Comparison of ENCODE assay signal across 30 cellular contexts in the genomic region with DNA sequence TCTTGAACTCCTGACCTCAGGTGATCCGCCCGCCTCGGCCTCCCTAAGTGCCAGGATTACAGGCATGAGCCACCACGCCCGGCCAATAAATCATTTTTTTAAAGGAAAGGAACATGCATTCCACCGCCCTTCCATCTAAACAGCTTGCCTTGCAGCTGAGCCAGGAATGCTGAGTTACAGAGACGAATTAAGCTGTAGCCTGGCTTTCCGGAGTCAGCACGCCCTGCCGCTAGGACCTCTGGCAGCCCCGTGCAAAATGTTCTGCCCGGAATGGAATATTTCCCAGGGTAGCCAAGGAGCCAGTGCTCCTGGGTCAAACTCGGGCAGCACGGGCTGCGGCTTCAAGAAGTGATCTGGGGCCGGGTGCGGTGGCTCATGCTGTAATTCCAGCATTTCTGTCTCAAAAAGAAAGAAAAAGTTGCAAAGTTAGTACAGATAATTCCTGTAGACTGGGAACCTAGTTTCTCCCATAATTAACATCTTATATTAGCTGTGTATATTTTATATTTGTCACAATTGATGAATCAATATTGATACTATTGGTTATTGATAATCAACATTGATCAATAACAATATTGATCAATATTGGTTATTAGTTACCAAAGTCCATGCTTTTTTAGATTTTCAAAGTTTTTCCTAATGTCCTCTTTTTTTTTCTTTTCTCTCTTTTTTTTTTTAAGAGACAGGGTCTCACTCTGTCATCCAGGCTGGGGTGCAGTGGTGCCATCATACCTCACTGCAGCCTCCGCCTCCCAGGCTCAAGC. TPM values are rescaled to one million over a fixed set of nuclear protein-coding genes. Genes with fewer than 3 reads are reported as not detected.
DNase-seq lines count a peak whose midpoint lies in the region; ATAC-seq and TF ChIP-seq lines count a peak whose summit lies in the region.
"Had no signal": no experiment of that assay in that cellular context is flagged by ENCODE, and none has a peak within 500 bp of the region (broad histone marks: within the 10 kb centered on the region; RNA-seq: fewer than 3 reads in every experiment).

No MANE protein-coding gene starts in this region.

- H3K36me3 ChIP-seq in aorta (ENCODE audit: control insufficient read depth in 1 of 2, insufficient read depth in 2 of 2, low read length in 1 of 2) = no peaks in the 10 kb centered on the region
- no peaks in the 10 kb centered on the region for H3K36me3 ChIP-seq in CD4-positive, alpha-beta memory T cell (ENCODE audit: insufficient read depth, low read length)

- peaks cover 5% of the 10 kb centered on the region for H3K4me1 Mint-ChIP-seq in T-helper 2 cell treated with Interferon-gamma antibody and Interleukin-4, amounts not matched to agents 5 μg/mL and 100 μg/mL, for 36 hours (ENCODE audit: low read depth)
- peaks cover 0 to 6% (median 4%) of the 10 kb centered on the region in 4 donors for H3K4me1 Mint-ChIP-seq in CD4-positive, alpha-beta memory T cell
- H3K4me1 Mint-ChIP-seq in activated naive CD4-positive, alpha-beta T cell treated with anti-CD3 and anti-CD28 coated beads, Interleukin-2, amount 10 ng/mL, durations not matched to agents 7 days and 5 days = peaks cover 5% of the 10 kb centered on the region
- H3K4me1 Mint-ChIP-seq: naive B cell; stimulated activated naive B cell treated with anti-CD40 and anti-IgM and Interleukin-4, amounts not matched to agents 10 μg/mL and 1 μg/mL and 100 μg/mL, for 72 hours had no signal

- POLR2A ChIA-PET in CD4-positive, alpha-beta memory T cell (lab: Charles Lee; ENCODE audit: partially characterized antibody) = no interaction called here

- intact Hi-C loops in aorta (cut with DNase I) = no loop called here
- intact Hi-C loops in CD4-positive, alpha-beta memory T cell (cut with micrococcal nuclease) = no loop called here

- DNase-seq in NCI-H2171 treated with DMSO at 0.1 percent for 48 hours (lab: John Stamatoyannopoulos, UW) (peak; percentile 13), NCI-H2171 (lab: John Stamatoyannopoulos, UW) (no peak), cerebellar cortex (ENCODE audit: low spot score) (peak; percentile 39), omental fat pad (ENCODE audit: low spot score) (no peak), aorta (peak in 1 of 2 donors; percentile 72)
- DNase-seq in T-helper 2 cell treated with Interferon-gamma antibody and Interleukin-4, amounts not matched to agents 5 μg/mL and 100 μg/mL, for 36 hours (ENCODE audit: low spot score) = no peak
- no peak for DNase-seq in CD4-positive, alpha-beta memory T cell
- no peak for DNase-seq in activated naive CD4-positive, alpha-beta T cell treated with anti-CD3 and anti-CD28 coated beads, Interleukin-2, amount 10 ng/mL, durations not matched to agents 7 days and 5 days
- DNase-seq: activated CD4-positive, alpha-beta T cell treated with anti-CD3 and anti-CD28 coated beads, Interleukin-2, amount 10 ng/mL, durations not matched to agents 7 days and 5 days; activated naive CD4-positive, alpha-beta T cell treated with anti-CD3 and anti-CD28 coated beads for 36 hours; activated T-cell treated with anti-CD3 and anti-CD28 coated beads, Interleukin-2, amount 50 U/mL, for 48 hours; amygdala; COR-L47; DND-41; dorsolateral prefrontal cortex; H7; head of caudate nucleus; naive B cell; NCI-H187 treated with DMSO at 0.1 percent for 48 hours; NCI-H2227 treated with DMSO at 0.1 percent for 48 hours; NCI-H748 treated with DMSO at 0.1 percent for 48 hours; stimulated activated CD4-positive, alpha-beta T cell treated with anti-CD3 and anti-CD28 coated beads, Interleukin-12 subunit alpha, Interleukin-12 subunit beta, amount 100 ng/mL, for 4 hours; stimulated activated CD4-positive, alpha-beta T cell treated with anti-CD3 and anti-CD28 coated beads, Interleukin-4, amount 100 ng/mL, for 24 hours; stimulated activated naive B cell treated with anti-CD40 and anti-IgM and Interleukin-4, amounts not matched to agents 10 μg/mL and 1 μg/mL and 100 μg/mL, for 72 hours had no signal

- no peak overlapping the region for H3K4me3 Mint-ChIP-seq in T-helper 2 cell treated with Interferon-gamma antibody and Interleukin-4, amounts not matched to agents 5 μg/mL and 100 μg/mL, for 36 hours
- no peak overlapping the region for H3K4me3 Mint-ChIP-seq in CD4-positive, alpha-beta memory T cell
- no peak overlapping the region for H3K4me3 Mint-ChIP-seq in activated naive CD4-positive, alpha-beta T cell treated with anti-CD3 and anti-CD28 coated beads, Interleukin-2, amount 10 ng/mL, durations not matched to agents 7 days and 5 days
- H3K4me3 Mint-ChIP-seq: activated CD4-positive, alpha-beta T cell treated with anti-CD3 and anti-CD28 coated beads, Interleukin-2, amount 10 ng/mL, durations not matched to agents 7 days and 5 days; activated naive CD4-positive, alpha-beta T cell treated with anti-CD3 and anti-CD28 coated beads for 36 hours; central memory CD8-positive, alpha-beta T cell; stimulated activated naive B cell treated with anti-CD40 and anti-IgM and Interleukin-4, amounts not matched to agents 10 μg/mL and 1 μg/mL and 100 μg/mL, for 72 hours had no signal

- H3K27me3 ChIP-seq in aorta (ENCODE audit: control insufficient read depth in 1 of 2, insufficient read depth in 2 of 2, low read length in 1 of 2) = no peaks in the 10 kb centered on the region
- no peaks in the 10 kb centered on the region for H3K27me3 ChIP-seq in CD4-positive, alpha-beta memory T cell (ENCODE audit: insufficient read depth, low read length)
- H3K27me3 ChIP-seq: dorsolateral prefrontal cortex had no signal

- no peaks in the 10 kb centered on the region for H3K36me3 Mint-ChIP-seq in T-helper 2 cell treated with Interferon-gamma antibody and Interleukin-4, amounts not matched to agents 5 μg/mL and 100 μg/mL, for 36 hours (ENCODE audit: low read depth)
- H3K36me3 Mint-ChIP-seq in CD4-positive, alpha-beta memory T cell = no peaks in the 10 kb centered on the region
- H3K36me3 Mint-ChIP-seq in activated naive CD4-positive, alpha-beta T cell treated with anti-CD3 and anti-CD28 coated beads, Interleukin-2, amount 10 ng/mL, durations not matched to agents 7 days and 5 days = no peaks in the 10 kb centered on the region
- H3K36me3 Mint-ChIP-seq: naive B cell had no signal

- H3K27ac Mint-ChIP-seq in T-helper 2 cell treated with Interferon-gamma antibody and Interleukin-4, amounts not matched to agents 5 μg/mL and 100 μg/mL, for 36 hours = no peak overlapping the region
- H3K27ac Mint-ChIP-seq in CD4-positive, alpha-beta memory T cell = no peak overlapping the region
- H3K27ac Mint-ChIP-seq in activated naive CD4-positive, alpha-beta T cell treated with anti-CD3 and anti-CD28 coated beads, Interleukin-2, amount 10 ng/mL, durations not matched to agents 7 days and 5 days = no peak overlapping the region
- H3K27ac Mint-ChIP-seq: activated CD4-positive, alpha-beta T cell treated with anti-CD3 and anti-CD28 coated beads, Interleukin-2, amount 10 ng/mL, durations not matched to agents 7 days and 5 days; activated naive CD4-positive, alpha-beta T cell treated with anti-CD3 and anti-CD28 coated beads for 36 hours; naive B cell; stimulated activated naive B cell treated with anti-CD40 and anti-IgM and Interleukin-4, amounts not matched to agents 10 μg/mL and 1 μg/mL and 100 μg/mL, for 72 hours had no signal

- CTCF ChIA-PET in CD4-positive, alpha-beta memory T cell (lab: Charles Lee; ENCODE audit: partially characterized antibody) = no interaction called here
- CTCF ChIA-PET in activated naive CD4-positive, alpha-beta T cell treated with anti-CD3 and anti-CD28 coated beads, Interleukin-2, amount 10 ng/mL, durations not matched to agents 7 days and 5 days (lab: Charles Lee) = no interaction called here

- H3K4me3 ChIP-seq in aorta (ENCODE audit: low read length in 2 of 2) = no peak overlapping the region
- no peak overlapping the region for H3K4me3 ChIP-seq in CD4-positive, alpha-beta memory T cell (ENCODE audit: low read length in 2 of 2)
- H3K4me3 ChIP-seq: dorsolateral prefrontal cortex had no signal

- peaks cover 10% of the 10 kb centered on the region for H3K9me3 Mint-ChIP-seq in T-helper 2 cell treated with Interferon-gamma antibody and Interleukin-4, amounts not matched to agents 5 μg/mL and 100 μg/mL, for 36 hours
- H3K9me3 Mint-ChIP-seq in CD4-positive, alpha-beta memory T cell = peaks cover 0 to 7% (median 3%) of the 10 kb centered on the region in 8 donors
- peaks cover 3% of the 10 kb centered on the region for H3K9me3 Mint-ChIP-seq in activated naive CD4-positive, alpha-beta T cell treated with anti-CD3 and anti-CD28 coated beads, Interleukin-2, amount 10 ng/mL, durations not matched to agents 7 days and 5 days
- H3K9me3 Mint-ChIP-seq: activated naive CD4-positive, alpha-beta T cell treated with anti-CD3 and anti-CD28 coated beads for 36 hours; central memory CD8-positive, alpha-beta T cell had no signal

- no peaks in the 10 kb centered on the region for H3K4me1 ChIP-seq in aorta (ENCODE audit: control insufficient read depth in 1 of 2, insufficient read depth in 2 of 2, low read length in 2 of 2)
- no peaks in the 10 kb centered on the region for H3K4me1 ChIP-seq in CD4-positive, alpha-beta memory T cell (ENCODE audit: insufficient read depth, low read length)

- no peak overlapping the region for H3K27ac ChIP-seq in aorta (ENCODE audit: low read depth in 1 of 2, low read length in 2 of 2)
- H3K27ac ChIP-seq in CD4-positive, alpha-beta memory T cell (ENCODE audit: low read depth, low read length) = no peak overlapping the region
- H3K27ac ChIP-seq: 22Rv1, dorsolateral prefrontal cortex, KMS-11 had no signal

- no peak for TF ChIP-seq CTCF in omental fat pad (IDR thresholded peaks at IDR 0.05)

- no peaks in the 10 kb centered on the region for H3K9me3 ChIP-seq in aorta (ENCODE audit: control insufficient read depth, low read length)
- no peaks in the 10 kb centered on the region for H3K9me3 ChIP-seq in CD4-positive, alpha-beta memory T cell (ENCODE audit: control insufficient read depth in 1 of 2, low read length in 2 of 2)

- no peaks in the 10 kb centered on the region for H3K27me3 Mint-ChIP-seq in T-helper 2 cell treated with Interferon-gamma antibody and Interleukin-4, amounts not matched to agents 5 μg/mL and 100 μg/mL, for 36 hours (ENCODE audit: low read depth)
- H3K27me3 Mint-ChIP-seq in CD4-positive, alpha-beta memory T cell = peaks cover 3 to 5% of the 10 kb centered on the region in 2 donors
- H3K27me3 Mint-ChIP-seq in activated naive CD4-positive, alpha-beta T cell treated with anti-CD3 and anti-CD28 coated beads, Interleukin-2, amount 10 ng/mL, durations not matched to agents 7 days and 5 days = peaks cover 7% of the 10 kb centered on the region
- H3K27me3 Mint-ChIP-seq: central memory CD8-positive, alpha-beta T cell had no signal

- ATAC-seq in omental fat pad (ENCODE audit: low FRiP score) (peak; percentile 47), aorta (ENCODE audit: low FRiP score) (peak; percentile 59)
- ATAC-seq: stimulated activated naive B cell treated with anti-CD40 and anti-IgM and Interleukin-4, amounts not matched to agents 10 μg/mL and 1 μg/mL and 100 μg/mL, for 72 hours had no signal

- WGBS in aorta, 2 donors = 25 to 29% methylated on average over 18 of the region's 18 CpGs

RNA-seq across cellular contexts. Expression of gene ATCAY, which starts 19.2 kb away (rescaled TPM):
- total RNA-seq in omental fat pad = not detected
- not detected for total RNA-seq in aorta
- polyA plus RNA-seq in aorta = not detected
- total RNA-seq in CD4-positive, alpha-beta memory T cell = not detected
- polyA plus RNA-seq in CD4-positive, alpha-beta memory T cell = not detected
- total RNA-seq: activated CD4-positive, alpha-beta T cell treated with anti-CD3 and anti-CD28 coated beads, Interleukin-2, amount 10 ng/mL, durations not matched to agents 7 days and 5 days; pulmonary artery endothelial cell; T-helper 2 cell treated with Interferon-gamma antibody and Interleukin-4, amounts not matched to agents 100 ng/mL and 5 ng/mL, for 36 hours had no signal
- polyA plus RNA-seq: BJ had no signal

RNA-seq across cellular contexts. Expression of gene ZFR2, which starts 30.9 kb away (rescaled TPM):
- under 1 TPM in 1 of 4 donors, not detected in 3; 0.12 TPM for total RNA-seq in omental fat pad
- total RNA-seq in aorta = not detected
- not detected for polyA plus RNA-seq in aorta
- total RNA-seq in CD4-positive, alpha-beta memory T cell = 1 to 10 TPM; 1.2 to 3.1 TPM
- 1 to 10 TPM; 3.9 to 4.1 TPM for polyA plus RNA-seq in CD4-positive, alpha-beta memory T cell
- total RNA-seq: pulmonary artery endothelial cell had no signal

RNA-seq across cellular contexts. Expression of gene NMRK2, which starts 33.2 kb away (rescaled TPM):
- not detected for total RNA-seq in omental fat pad
- 1 to 10 TPM in 1 of 2 donors, not detected in 1; 2.4 TPM for total RNA-seq in aorta
- 1 to 10 TPM in 1 of 2 donors, under 1 TPM in 1; 0.18 to 5.5 TPM for polyA plus RNA-seq in aorta
- total RNA-seq in CD4-positive, alpha-beta memory T cell = not detected
- not detected for polyA plus RNA-seq in CD4-positive, alpha-beta memory T cell
- total RNA-seq: activated CD4-positive, alpha-beta T cell treated with anti-CD3 and anti-CD28 coated beads, Interleukin-2, amount 10 ng/mL, durations not matched to agents 7 days and 5 days; activated naive CD4-positive, alpha-beta T cell treated with anti-CD3 and anti-CD28 coated beads for 36 hours; pulmonary artery endothelial cell; T-helper 2 cell treated with Interferon-gamma antibody and Interleukin-4, amounts not matched to agents 100 ng/mL and 5 ng/mL, for 36 hours had no signal
- polyA plus RNA-seq: BJ had no signal

Comparison
In these comparisons a context has a peak if more than half of its experiments do, and no peak if none do; other contexts are left out.
1. DNase-seq: peak in NCI-H2171 treated with DMSO at 0.1 percent for 48 hours (single experiment) and cerebellar cortex (single experiment); none in NCI-H2171 (single experiment), omental fat pad (single experiment), T-helper 2 cell treated with Interferon-gamma antibody and Interleukin-4, amounts not matched to agents 5 μg/mL and 100 μg/mL, for 36 hours (single experiment), CD4-positive, alpha-beta memory T cell (0 of 5) and activated naive CD4-positive, alpha-beta T cell treated with anti-CD3 and anti-CD28 coated beads, Interleukin-2, amount 10 ng/mL, durations not matched to agents 7 days and 5 days (single experiment).